Comparison of ENCODE assay signal across 8 cellular contexts in the genomic region with DNA sequence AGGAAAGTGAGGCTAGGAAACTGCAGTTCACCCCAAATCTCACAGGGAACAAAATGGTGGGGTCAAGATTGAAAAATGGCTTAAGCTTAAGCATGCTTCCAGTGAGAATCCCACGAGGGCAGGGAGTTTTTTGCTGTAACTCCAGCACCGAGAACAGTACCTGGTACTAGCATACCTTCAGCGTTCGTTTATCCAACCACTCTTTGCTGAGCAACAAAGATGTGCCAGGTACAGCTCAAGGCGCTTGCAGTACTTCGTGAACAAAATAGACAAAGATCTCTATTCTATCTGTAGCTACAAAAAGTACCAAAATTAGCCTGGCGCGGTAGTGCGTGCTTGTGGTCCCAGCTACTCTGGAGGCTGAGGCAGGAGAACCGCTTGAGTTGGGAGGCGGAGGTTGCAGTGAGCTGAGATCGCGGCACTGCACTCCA. TPM values are rescaled to one million over a fixed set of nuclear protein-coding genes. Genes with fewer than 3 reads are reported as not detected.
A peak's percentile ranks its signal among the peaks of the same experiment; 100 is the strongest.
DNase-seq lines count a peak whose midpoint lies in the region; ATAC-seq and TF ChIP-seq lines count a peak whose summit lies in the region.

No MANE protein-coding gene starts in this region.

- H3K4me3 ChIP-seq in choroid plexus epithelial cell (ENCODE audit: low read depth, low read length) (peak overlapping the region; percentile 99), muscle layer of colon (ENCODE audit: low read depth in 1 of 2, low read length in 2 of 2) (peak overlapping the region; percentile 89 to 94)

- H3K9me3 ChIP-seq in muscle layer of colon (ENCODE audit: low read length): no peaks in the 10 kb centered on the region

- peaks cover 21% of the 10 kb centered on the region for H3K4me1 ChIP-seq in muscle layer of colon (ENCODE audit: insufficient read depth, low read length)

- DNase-seq in RWPE1 (ENCODE audit: low spot score) (peak; percentile 51), choroid plexus epithelial cell (ENCODE audit: low read depth) (peak; percentile 13), A172 (ENCODE audit: low spot score) (no peak)
- DNase-seq in activated CD4-positive, CD25-positive, alpha-beta regulatory T cell (lab: John Stamatoyannopoulos, UW): no peak

- TF ChIP-seq CTCF in RWPE1 (conservative IDR thresholded peaks at IDR 0.05; ENCODE audit: low read depth) (no peak), choroid plexus epithelial cell (conservative IDR thresholded peaks at IDR 0.05; ENCODE audit: low read depth, low read length) (no peak)

- peak overlapping the region; percentile 95 for H3K9ac ChIP-seq in muscle layer of colon (ENCODE audit: low read length)

- H3K36me3 ChIP-seq in muscle layer of colon (ENCODE audit: insufficient read depth, low read length): no peaks in the 10 kb centered on the region

- POLR2A ChIA-PET in RWPE1 (lab: Yijun Ruan, JAX; ENCODE audit: low non-redundant PET): interaction anchor here (1.3 kb wide), 1 partner anchor 51 kb away, joined by 4 read pairs; the partner anchor contains the start of gene HSPA5

- CTCF ChIA-PET in RWPE1 (lab: Yijun Ruan, JAX): no interaction called here

- ATAC-seq in GM21526 (IDR thresholded peaks at IDR 0.05; ENCODE audit: low FRiP score, unreplicated experiment) (peak; percentile 10), GM19023 (IDR thresholded peaks at IDR 0.05; ENCODE audit: unreplicated experiment) (no peak), HG03432 (IDR thresholded peaks at IDR 0.05; ENCODE audit: unreplicated experiment) (no peak)

- H3K27ac ChIP-seq in RWPE1 (peak overlapping the region; percentile 85), muscle layer of colon (ENCODE audit: low read depth, low read length) (peak overlapping the region; percentile 70)

- no peaks in the 10 kb centered on the region for H3K27me3 ChIP-seq in muscle layer of colon (ENCODE audit: control insufficient read depth in 1 of 2, insufficient read depth in 2 of 2, low read length in 2 of 2)

RNA-seq across cellular contexts. Expression of gene PPP6C, which starts 0.8 kb away (rescaled TPM):
- total RNA-seq in A172 (2014; rRNA removed; shearing (Covaris generic)): 86.9 and 92.2 TPM in 2 replicates

RNA-seq across cellular contexts. Expression of gene RABEPK, which starts 10.0 kb away (rescaled TPM):
- 32.2 and 41.7 TPM in 2 replicates for total RNA-seq in A172 (2014; rRNA removed; shearing (Covaris generic))

RNA-seq across cellular contexts. Expression of gene SCAI, which starts 47.1 kb away (rescaled TPM):
- total RNA-seq in A172 (2014; rRNA removed; shearing (Covaris generic)): 6.4 and 10.1 TPM in 2 replicates

RNA-seq across cellular contexts. Expression of gene HSPA5, which starts 50.8 kb away (rescaled TPM):
- total RNA-seq in A172 (2014; rRNA removed; shearing (Covaris generic)): 77.5 and 93.5 TPM in 2 replicates

Comparison
In these comparisons a context has a peak if more than half of its experiments do, and no peak if none do; other contexts are left out.
1. DNase-seq: peak in RWPE1 (single experiment) and choroid plexus epithelial cell (single experiment); none in A172 (single experiment) and activated CD4-positive, CD25-positive, alpha-beta regulatory T cell (0 of 4).